8 cellular contexts compared by ENCODE assay signal in the genomic region with DNA sequence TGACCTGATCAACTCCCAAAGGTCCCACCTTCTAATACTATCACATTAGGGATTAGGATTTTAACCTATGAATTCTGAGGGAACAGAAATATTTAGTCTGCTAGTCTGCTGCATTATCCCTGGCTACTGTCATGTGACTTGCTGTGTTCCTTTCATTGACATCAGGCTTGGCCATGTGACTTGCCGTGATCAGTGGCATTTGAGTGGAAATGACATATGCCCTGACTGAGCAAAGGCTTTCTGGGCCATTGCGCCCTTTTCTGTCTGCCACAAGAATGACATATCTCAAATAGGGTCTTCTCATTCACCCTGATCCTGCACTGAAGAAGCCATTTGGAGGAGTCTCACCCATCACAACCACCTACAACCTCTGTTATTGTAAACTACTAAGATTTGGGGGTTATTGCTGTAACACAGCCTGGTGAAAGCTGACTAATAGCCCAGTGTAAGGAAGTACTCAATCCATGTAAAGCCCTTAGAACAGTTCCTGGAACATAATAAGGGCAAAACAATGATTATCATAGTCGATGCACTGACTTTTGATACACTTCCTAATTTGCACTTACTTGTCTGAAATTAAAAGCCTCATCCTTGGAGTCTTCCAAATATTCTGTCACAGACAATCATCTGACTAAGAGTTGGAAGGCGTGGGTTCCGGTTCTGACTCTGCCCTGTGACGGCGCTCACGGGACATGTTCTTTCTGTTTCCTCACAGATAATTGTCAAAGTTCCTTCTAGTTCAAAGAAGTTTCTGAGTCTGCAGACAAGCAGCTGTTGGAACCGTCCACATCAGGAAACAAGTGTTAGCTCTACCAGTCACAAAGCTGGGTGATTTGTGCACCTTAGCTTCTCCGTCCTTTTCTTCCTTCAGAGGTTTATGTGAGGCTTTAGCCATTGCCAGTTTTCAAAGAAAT. TPM values are rescaled to one million over a fixed set of nuclear protein-coding genes. Genes with fewer than 3 reads are reported as not detected.
DNase-seq lines count a peak whose midpoint lies in the region; ATAC-seq lines count a peak whose summit lies in the region.

No MANE protein-coding gene starts in this region.

- H3K79me2 ChIP-seq in GM23248 (ENCODE audit: insufficient read depth), result no peaks in the 10 kb centered on the region

- ATAC-seq in T-cell (replicated peaks in 1 of 4) (peak; percentile 87 to 95 (median 92)), GM21515 (IDR thresholded peaks at IDR 0.05; ENCODE audit: unreplicated experiment) (no peak)
- ATAC-seq in activated naive CD4-positive, alpha-beta T cell treated with anti-CD3 and anti-CD28 coated beads, Interleukin-2, amount 50 U/mL, for 72 hours, result peak; percentile 79 to 89

- H3K36me3 ChIP-seq in BLaER1, result no peaks in the 10 kb centered on the region
- H3K36me3 ChIP-seq in GM23248 (ENCODE audit: low read depth), result no peaks in the 10 kb centered on the region

- H3K4me3 Mint-ChIP-seq in T-cell, result peak overlapping the region; percentile 53 to 59 (median 56)

- H3F3A ChIP-seq in GM23248 (ENCODE audit: insufficient read depth), result no peaks in the 10 kb centered on the region

- in situ Hi-C loops in GM23248 (cut with MboI), result no loop called here

- H3K9ac ChIP-seq in BLaER1, result no peak overlapping the region; the same call in 1 of the 2 replicates
- no peak overlapping the region for H3K9ac ChIP-seq in GM23248

- WGBS in GM23248 (ENCODE audit: low coverage in 1 of 2, low lambda C conversion rate in 2 of 2, missing lambda C conversion rate in 2 of 2), 2 experiments, result 16 to 17% methylated on average over 10 of the region's 10 CpGs

- no peaks in the 10 kb centered on the region for H3K27me3 Mint-ChIP-seq in T-cell

- peak; percentile 50 for DNase-seq in GM23248
- DNase-seq in T-cell, result peak; percentile 20 to 71 (median 54)
- DNase-seq in activated naive CD4-positive, alpha-beta T cell treated with anti-CD3 and anti-CD28 coated beads, Interleukin-2, amount 50 U/mL, for 72 hours (ENCODE audit: low spot score in 2 of 2), result peak; percentile 57 to 58
- DNase-seq in midbrain (lab: John Stamatoyannopoulos, UW), result peak; percentile 11
- peak; percentile 36 to 70 (median 64) for DNase-seq in stimulated activated naive CD4-positive, alpha-beta T cell (lab: John Stamatoyannopoulos, UW)
- no peak for DNase-seq in NCI-H1417 treated with DMSO at 0.1 percent for 48 hours (lab: John Stamatoyannopoulos, UW)

- CTCF ChIA-PET in T-cell (lab: Charles Lee), result interaction anchor here (0.6 to 1.4 kb wide), 6 partner anchors 13 to 603 kb away, joined by 3 to 7 read pairs (median 5); no protein-coding TSS in a partner anchor

- POLR2A ChIA-PET in T-cell (lab: Charles Lee), result interaction anchor here (0.5 to 2.1 kb wide), 5 partner anchors 13 to 108 kb away, joined by 3 to 19 read pairs (median 4); a partner anchor contains a TSS

- H3K9me3 ChIP-seq in BLaER1 (no peaks in the 10 kb centered on the region), GM23248 (ENCODE audit: low read depth) (no peaks in the 10 kb centered on the region)

- no peaks in the 10 kb centered on the region for H3K9me2 ChIP-seq in GM23248 (ENCODE audit: insufficient read depth)

- no peaks in the 10 kb centered on the region for H4K20me1 ChIP-seq in BLaER1
- H4K20me1 ChIP-seq in GM23248 (ENCODE audit: insufficient read depth), result no peaks in the 10 kb centered on the region

- no peaks in the 10 kb centered on the region for H3K27me3 ChIP-seq in BLaER1
- H3K27me3 ChIP-seq in GM23248 (replicated peaks; ENCODE audit: insufficient read depth), result peaks cover 5% of the 10 kb centered on the region

- peak overlapping the region; percentile 82 to 88 for H3K27ac Mint-ChIP-seq in T-cell
- H3K27ac Mint-ChIP-seq in activated naive CD4-positive, alpha-beta T cell treated with anti-CD3 and anti-CD28 coated beads, Interleukin-2, amount 50 U/mL, for 72 hours, result peak overlapping the region in 1 of 2 donors; percentile 41

- peak overlapping the region; percentile 72 for H3K4me2 ChIP-seq in BLaER1
- peak overlapping the region; percentile 21 for H3K4me2 ChIP-seq in GM23248 (ENCODE audit: unreplicated experiment)

- H3K9me3 Mint-ChIP-seq in T-cell, result no peaks in the 10 kb centered on the region
- no peaks in the 10 kb centered on the region for H3K9me3 Mint-ChIP-seq in activated naive CD4-positive, alpha-beta T cell treated with anti-CD3 and anti-CD28 coated beads, Interleukin-2, amount 50 U/mL, for 72 hours

- H3K4me1 ChIP-seq in BLaER1, result peaks cover 48% of the 10 kb centered on the region
- no peaks in the 10 kb centered on the region for H3K4me1 ChIP-seq in GM23248 (ENCODE audit: insufficient read depth)

- H3K4me1 Mint-ChIP-seq in T-cell, result peaks cover 25 to 47% (median 44%) of the 10 kb centered on the region in 3 donors

- peak overlapping the region; percentile 41 for H2AFZ ChIP-seq in GM23248

- no peak overlapping the region for H3K4me3 ChIP-seq in BLaER1
- H3K4me3 ChIP-seq in GM23248, result peak overlapping the region; percentile 34

- H3K36me3 Mint-ChIP-seq in T-cell, result no peaks in the 10 kb centered on the region
- no peaks in the 10 kb centered on the region for H3K36me3 Mint-ChIP-seq in activated naive CD4-positive, alpha-beta T cell treated with anti-CD3 and anti-CD28 coated beads, Interleukin-2, amount 50 U/mL, for 72 hours

- H3K27ac ChIP-seq in BLaER1, result peak overlapping the region; percentile 57
- H3K27ac ChIP-seq in GM23248, result no peak overlapping the region

RNA-seq across cellular contexts. Expression of a gene that starts 33.2 kb away (rescaled TPM):
- total RNA-seq in GM23248 (2014; rRNA removed; shearing (Covaris generic)), result not detected in 2 replicates
- 0.09 TPM in 1 of 2 replicates, not detected in the other for polyA plus RNA-seq in GM23248 (2016; fragmentation: Nextera tagmentation; extraction: Ambion mirVana)
- 10 to 100 TPM in 2 of 5 donors, 1 to 10 TPM in 3; 7.3 to 54.0 (median 8.1) TPM for total RNA-seq in T-cell
- 10 to 100 TPM in 1 of 2 donors, 1 to 10 TPM in 1; 2.7 to 10.8 TPM for total RNA-seq in activated naive CD4-positive, alpha-beta T cell treated with anti-CD3 and anti-CD28 coated beads, Interleukin-2, amount 50 U/mL, for 72 hours
